ENCODE assay signal across 9 cellular contexts in the genomic region with DNA sequence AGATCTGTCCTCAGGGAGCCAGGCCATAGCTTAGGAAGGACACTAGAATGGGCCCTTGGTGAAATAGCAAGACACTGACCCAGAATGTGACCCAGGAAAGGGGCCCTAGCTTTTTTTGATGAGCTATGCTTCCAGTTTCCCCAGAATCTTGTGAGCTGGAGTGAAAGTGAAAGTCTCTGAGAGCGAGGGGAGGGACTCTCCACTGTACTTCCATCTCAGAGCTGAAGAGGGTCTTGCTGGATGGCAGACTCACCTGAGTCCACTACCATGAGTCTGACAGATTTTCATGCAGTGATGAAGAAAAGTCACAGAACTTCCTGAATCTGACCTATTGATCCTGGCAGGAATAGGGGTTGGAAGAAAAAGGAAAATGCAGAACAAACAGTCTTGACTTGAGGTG. TPM values are rescaled to one million over a fixed set of nuclear protein-coding genes. Genes with fewer than 3 reads are reported as not detected.
DNase-seq lines count a peak whose midpoint lies in the region; ATAC-seq and TF ChIP-seq lines count a peak whose summit lies in the region.
"Had no signal": no experiment of that assay in that cellular context is flagged by ENCODE, and none has a peak within 500 bp of the region (broad histone marks: within the 10 kb centered on the region; RNA-seq: fewer than 3 reads in every experiment).

No MANE protein-coding gene starts in this region.

- H3K9me3 Mint-ChIP-seq in stimulated activated naive CD8-positive, alpha-beta T cell treated with anti-CD3 and anti-CD28 coated beads, Interleukin-15, amount 100 ng/mL, for 72 hours, result no peaks in the 10 kb centered on the region
- no peaks in the 10 kb centered on the region for H3K9me3 Mint-ChIP-seq in glutamatergic neuron (ENCODE audit: unreplicated experiment)

- no peaks in the 10 kb centered on the region for H3K27me3 ChIP-seq in HL-60 (ENCODE audit: insufficient read depth, poor library complexity, severe bottlenecking)

- H3K27ac Mint-ChIP-seq in stimulated activated naive CD8-positive, alpha-beta T cell treated with anti-CD3 and anti-CD28 coated beads, Interleukin-15, amount 100 ng/mL, for 72 hours, result peak overlapping the region; percentile 75 to 86
- no peak overlapping the region for H3K27ac Mint-ChIP-seq in glutamatergic neuron (ENCODE audit: unreplicated experiment)

- no peaks in the 10 kb centered on the region for H3K36me3 Mint-ChIP-seq in glutamatergic neuron (ENCODE audit: unreplicated experiment)

- peak; percentile 30 to 59 for DNase-seq in activated CD4-positive, alpha-beta T cell treated with anti-CD3 and anti-CD28 coated beads for 4 hours
- no peak for DNase-seq in activated CD4-positive, alpha-beta T cell treated with anti-CD3 and anti-CD28 coated beads, Interleukin-2, amount 50 U/mL, for 1 hour
- DNase-seq in HL-60 (ENCODE audit: low read depth in 1 of 2, low spot score in 1 of 2), result no peak
- peak; percentile 52 for DNase-seq in central memory CD4-positive, alpha-beta T cell
- DNase-seq in stimulated activated naive CD8-positive, alpha-beta T cell treated with anti-CD3 and anti-CD28 coated beads, Interleukin-15, amount 100 ng/mL, for 72 hours, result peak in 1 of 2 donors; percentile 52
- no peak for DNase-seq in cortex of kidney (lab: John Stamatoyannopoulos, UW)
- DNase-seq in GM13977 (ENCODE audit: low spot score), result no peak
- DNase-seq in glutamatergic neuron, result no peak
- DNase-seq: effector CD4-positive, alpha-beta T cell had no signal

- no peaks in the 10 kb centered on the region for H3K27me3 Mint-ChIP-seq in stimulated activated naive CD8-positive, alpha-beta T cell treated with anti-CD3 and anti-CD28 coated beads, Interleukin-15, amount 100 ng/mL, for 72 hours
- H3K27me3 Mint-ChIP-seq in glutamatergic neuron (ENCODE audit: unreplicated experiment), result peaks cover 1% of the 10 kb centered on the region

- peak; percentile 49 for ATAC-seq in stimulated activated naive CD8-positive, alpha-beta T cell treated with anti-CD3 and anti-CD28 coated beads, Interleukin-15, amount 100 ng/mL, for 72 hours

- peak overlapping the region in 1 of 2 donors; percentile 72 for H3K4me3 Mint-ChIP-seq in stimulated activated naive CD8-positive, alpha-beta T cell treated with anti-CD3 and anti-CD28 coated beads, Interleukin-15, amount 100 ng/mL, for 72 hours
- H3K4me3 Mint-ChIP-seq in glutamatergic neuron (ENCODE audit: unreplicated experiment), result no peak overlapping the region

- in situ Hi-C loops in GM13977 (cut with MboI; ENCODE audit: low pct_unique_long_range_greater_than_20kb, low sequenced_read_pairs, unreplicated experiment), result no loop called here

- TF ChIP-seq CTCF in HL-60 (IDR thresholded peaks at IDR 0.05; ENCODE audit: insufficient read depth, low read length) (no peak), GM13977 (IDR thresholded peaks at IDR 0.05; ENCODE audit: extremely low read depth, insufficient read depth, missing control alignments) (no peak), glutamatergic neuron (IDR thresholded peaks at IDR 0.05; ENCODE audit: partially characterized antibody, unreplicated experiment) (no peak)

- peak overlapping the region; percentile 35 for H3K4me3 ChIP-seq in HL-60 (replicated peaks; ENCODE audit: insufficient read depth, low read length)

- peak overlapping the region; percentile 51 for H3K27ac ChIP-seq in HL-60 (replicated peaks)

- H3K4me1 Mint-ChIP-seq in stimulated activated naive CD8-positive, alpha-beta T cell treated with anti-CD3 and anti-CD28 coated beads, Interleukin-15, amount 100 ng/mL, for 72 hours, result peaks cover 52% of the 10 kb centered on the region
- H3K4me1 Mint-ChIP-seq in glutamatergic neuron (ENCODE audit: low read depth, unreplicated experiment), result no peaks in the 10 kb centered on the region

RNA-seq across cellular contexts. Expression of gene ARHGAP25, which starts 3.1 kb away (rescaled TPM):
- total RNA-seq in glutamatergic neuron (ENCODE audit: unreplicated experiment), result 1.4 TPM

Comparison
In these comparisons a context has a peak if more than half of its experiments do, and no peak if none do; other contexts are left out.
1. DNase-seq: peak in activated CD4-positive, alpha-beta T cell treated with anti-CD3 and anti-CD28 coated beads for 4 hours (2 of 2) and central memory CD4-positive, alpha-beta T cell (single experiment); none in activated CD4-positive, alpha-beta T cell treated with anti-CD3 and anti-CD28 coated beads, Interleukin-2, amount 50 U/mL, for 1 hour (single experiment), HL-60 (0 of 2), cortex of kidney (single experiment), GM13977 (single experiment) and glutamatergic neuron (single experiment).